In genomic region chr1:40312238-40313205, GRCh38 we compare ENCODE assay signal across 1 cellular context.
TF ChIP-seq lines count a peak whose summit lies in the region.

No MANE protein-coding gene starts in this region.

TF ChIP-seq in HepG2, 621 proteins besides CTCF, POLR2A, EP300 and RAD21:
- TF ChIP-seq ELF3 (CRISPR knock-in tag; IDR thresholded peaks at IDR 0.05) = no peak
- TF ChIP-seq PAXIP1 (CRISPR knock-in tag; conservative IDR thresholded peaks at IDR 0.05) = no peak
- TF ChIP-seq LCORL (IDR thresholded peaks at IDR 0.05) = peak; percentile 41; the same call in 1 of the 2 replicates
- TF ChIP-seq LCORL (CRISPR knock-in tag; IDR thresholded peaks at IDR 0.05) = no peak
- TF ChIP-seq, protein P1, sequence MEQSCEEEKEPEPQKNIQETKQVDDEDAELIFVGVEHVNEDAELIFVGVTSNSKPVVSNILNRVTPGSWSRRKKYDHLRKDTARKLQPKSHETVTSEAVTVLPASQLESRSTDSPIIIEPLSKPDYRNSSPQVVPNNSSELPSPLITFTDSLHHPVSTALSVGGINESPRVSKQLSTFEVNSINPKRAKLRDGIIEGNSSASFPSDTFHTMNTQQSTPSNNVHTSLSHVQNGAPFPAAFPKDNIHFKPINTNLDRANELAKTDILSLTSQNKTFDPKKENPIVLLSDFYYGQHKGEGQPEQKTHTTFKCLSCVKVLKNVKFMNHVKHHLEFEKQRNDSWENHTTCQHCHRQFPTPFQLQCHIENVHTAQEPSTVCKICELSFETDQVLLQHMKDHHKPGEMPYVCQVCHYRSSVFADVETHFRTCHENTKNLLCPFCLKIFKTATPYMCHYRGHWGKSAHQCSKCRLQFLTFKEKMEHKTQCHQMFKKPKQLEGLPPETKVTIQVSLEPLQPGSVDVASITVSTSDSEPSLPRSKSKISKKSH (CRISPR knock-in tag; IDR thresholded peaks at IDR 0.05; ENCODE audit: borderline replicate concordance) = 0 out of 2 replicates have a peak, but pooled peaks have one; percentile 41
- TF ChIP-seq ZNF678 (CRISPR knock-in tag; IDR thresholded peaks at IDR 0.05) = no peak
- TF ChIP-seq ZNF614 (CRISPR knock-in tag; IDR thresholded peaks at IDR 0.05; ENCODE audit: borderline replicate concordance) = no peak
TF ChIP-seq in HepG2: peak in this region for 2.
